In genomic region chr2:238947243-238947760, GRCh38 we compare ENCODE assay signal across 21 cellular contexts.
DNase-seq lines count a peak whose midpoint lies in the region; ATAC-seq and TF ChIP-seq lines count a peak whose summit lies in the region.
"Had no signal": no experiment of that assay in that cellular context is flagged by ENCODE, and none has a peak within 500 bp of the region (broad histone marks: within the 10 kb centered on the region; RNA-seq: fewer than 3 reads in every experiment).

No MANE protein-coding gene starts in this region.

- no peaks in the 10 kb centered on the region for H4K20me1 ChIP-seq in mammary epithelial cell (ENCODE audit: insufficient read depth, low read length)

- H3K27me3 ChIP-seq in mammary epithelial cell (ENCODE audit: insufficient read depth, low read length), result no peaks in the 10 kb centered on the region
- no peaks in the 10 kb centered on the region for H3K27me3 ChIP-seq in upper lobe of right lung
- H3K27me3 ChIP-seq: right lobe of liver, SJSA1 had no signal

- H3K36me3 Mint-ChIP-seq in activated T-cell treated with anti-CD3 and anti-CD28 coated beads, Interleukin-2, amount 50 U/mL, for 24 hours (ENCODE audit: low read depth), result no peaks in the 10 kb centered on the region

- dilution Hi-C loops in mammary epithelial cell (cut with HindIII; ENCODE audit: low sequenced_read_pairs), result no loop called here

- peaks cover 55% of the 10 kb centered on the region for H3K4me1 ChIP-seq in mammary epithelial cell (ENCODE audit: insufficient read depth, low read length)
- peaks cover 3% of the 10 kb centered on the region for H3K4me1 ChIP-seq in upper lobe of right lung
- H3K4me1 ChIP-seq: right lobe of liver had no signal

- CTCF ChIA-PET in mammary epithelial cell (lab: Charles Lee; ENCODE audit: low non-redundant PET), result interaction anchor here (0.7 kb wide), 1 partner anchor 100 kb away, joined by 5 read pairs; the partner anchor contains the start of gene TWIST2

- intact Hi-C loops in mammary epithelial cell (cut with micrococcal nuclease) (no loop called here), upper lobe of right lung (cut with DNase I) (no loop called here)

- no peak overlapping the region for H3K27ac Mint-ChIP-seq in activated T-cell treated with anti-CD3 and anti-CD28 coated beads, Interleukin-2, amount 50 U/mL, for 24 hours
- H3K27ac Mint-ChIP-seq: activated B cell treated with CpG ODN at 0.5 μM for 24 hours; T-helper 2 cell treated with Interferon-gamma antibody and Interleukin-4, amounts not matched to agents 5 μg/mL and 100 μg/mL, for 36 hours had no signal

- peak overlapping the region; percentile 73 for H2AFZ ChIP-seq in mammary epithelial cell (ENCODE audit: low read depth, low read length)

- H3K9ac ChIP-seq in mammary epithelial cell (ENCODE audit: insufficient read depth, low read length), result no peak overlapping the region

- no peaks in the 10 kb centered on the region for H3K79me2 ChIP-seq in mammary epithelial cell (ENCODE audit: insufficient read depth, low read length)

- no peaks in the 10 kb centered on the region for H3K9me3 Mint-ChIP-seq in activated T-cell treated with anti-CD3 and anti-CD28 coated beads, Interleukin-2, amount 50 U/mL, for 24 hours
- H3K9me3 Mint-ChIP-seq: activated B cell treated with CpG ODN at 0.5 μM for 24 hours; T-helper 2 cell treated with Interferon-gamma antibody and Interleukin-4, amounts not matched to agents 5 μg/mL and 100 μg/mL, for 36 hours had no signal

- TF ChIP-seq CTCF in mammary epithelial cell (conservative IDR thresholded peaks at IDR 0.05 in 1 of 2, IDR thresholded peaks at IDR 0.05 in 1 of 2; ENCODE audit: extremely low read depth in 1 of 2, insufficient read depth in 1 of 2, low read depth in 1 of 2, low read length in 2 of 2), result no peak
- TF ChIP-seq CTCF in upper lobe of right lung (IDR thresholded peaks at IDR 0.05), result no peak

- H3K4me2 ChIP-seq in mammary epithelial cell (ENCODE audit: insufficient read depth, low read depth, low read length), result peak overlapping the region; percentile 61

- no peak overlapping the region for H3K4me3 Mint-ChIP-seq in activated T-cell treated with anti-CD3 and anti-CD28 coated beads, Interleukin-2, amount 50 U/mL, for 24 hours
- H3K4me3 Mint-ChIP-seq: activated B cell treated with CpG ODN at 0.5 μM for 24 hours; T-helper 2 cell treated with Interferon-gamma antibody and Interleukin-4, amounts not matched to agents 5 μg/mL and 100 μg/mL, for 36 hours had no signal

- no TSS peak for BruUV-seq in mammary epithelial cell (replicated peaks; lab: Mats Ljungman, UMichigan)

- 97% methylated on average over 5 of the region's 9 CpGs for WGBS in mammary epithelial cell (ENCODE audit: low coverage, missing lambda C conversion rate)

- H3K36me3 ChIP-seq in mammary epithelial cell (ENCODE audit: insufficient read depth, low read length), result no peaks in the 10 kb centered on the region
- H3K36me3 ChIP-seq in upper lobe of right lung, result no peaks in the 10 kb centered on the region
- H3K36me3 ChIP-seq: esophagus squamous epithelium, right lobe of liver, SJSA1 had no signal

- peaks cover 12% of the 10 kb centered on the region for H3K4me1 Mint-ChIP-seq in activated T-cell treated with anti-CD3 and anti-CD28 coated beads, Interleukin-2, amount 50 U/mL, for 24 hours (ENCODE audit: low read depth)
- H3K4me1 Mint-ChIP-seq: activated B cell treated with CpG ODN at 0.5 μM for 24 hours had no signal

- H3K9me3 ChIP-seq in mammary epithelial cell (replicated peaks; ENCODE audit: insufficient read depth, low read length) (no peaks in the 10 kb centered on the region), upper lobe of right lung (no peaks in the 10 kb centered on the region)
- H3K9me3 ChIP-seq: esophagus squamous epithelium, right lobe of liver, SJSA1 had no signal

- in situ Hi-C loops in mammary epithelial cell (cut with MboI; ENCODE audit: low sequenced_read_pairs in 2 of 2), result no loop called here

- H3K27me3 Mint-ChIP-seq in activated T-cell treated with anti-CD3 and anti-CD28 coated beads, Interleukin-2, amount 50 U/mL, for 24 hours, result peaks cover 7% of the 10 kb centered on the region

- peak overlapping the region; percentile 80 for H3K27ac ChIP-seq in mammary epithelial cell (ENCODE audit: insufficient read depth, low read depth, low read length)
- H3K27ac ChIP-seq in upper lobe of right lung, result no peak overlapping the region
- H3K27ac ChIP-seq: right lobe of liver, SJSA1 had no signal

- ATAC-seq in upper lobe of right lung (no peak), HG03457 (IDR thresholded peaks at IDR 0.05; ENCODE audit: unreplicated experiment) (no peak)

- peak; percentile 17 for DNase-seq in activated T-cell treated with anti-CD3 and anti-CD28 coated beads, Interleukin-2, amount 50 U/mL, for 24 hours
- no peak for DNase-seq in activated T-cell treated with anti-CD3 and anti-CD28 coated beads for 4 hours
- no peak for DNase-seq in mammary epithelial cell
- DNase-seq in mesenteric fat pad (ENCODE audit: low spot score), result peak; percentile 20
- peak; percentile 46 for DNase-seq in upper lobe of right lung
- no peak for DNase-seq in activated gamma-delta T cell treated with Interleukin-2 at 50 U/mL for 16 hours
- DNase-seq in A172 (ENCODE audit: low spot score), result no peak
- DNase-seq: activated B cell treated with CpG ODN at 0.5 μM for 24 hours; activated gamma-delta T cell; amygdala; caudate nucleus; effector CD4-positive, alpha-beta T cell; esophagus squamous epithelium; NCI-H748 treated with DMSO at 0.1 percent for 48 hours; nucleus accumbens; stimulated activated CD4-positive, alpha-beta T cell treated with anti-CD3 and anti-CD28 coated beads, Interleukin-2, amount 100 ng/mL, for 24 hours; stimulated activated naive CD4-positive, alpha-beta T cell treated with Interleukin-2 at 50 U/mL for 16 hours had no signal

- H3K4me3 ChIP-seq in mammary epithelial cell (replicated peaks in 1 of 3; ENCODE audit: insufficient read depth in 1 of 3, low read depth in 2 of 3, low read length in 3 of 3), result no peak overlapping the region
- no peak overlapping the region for H3K4me3 ChIP-seq in upper lobe of right lung
- H3K4me3 ChIP-seq: esophagus squamous epithelium, right lobe of liver, SJSA1 had no signal

Comparison
In these comparisons a context has a peak if more than half of its experiments do, and no peak if none do; other contexts are left out.
1. DNase-seq: peak in activated T-cell treated with anti-CD3 and anti-CD28 coated beads, Interleukin-2, amount 50 U/mL, for 24 hours (single experiment), mesenteric fat pad (single experiment) and upper lobe of right lung (single experiment); none in activated T-cell treated with anti-CD3 and anti-CD28 coated beads for 4 hours (single experiment), mammary epithelial cell (single experiment), activated gamma-delta T cell treated with Interleukin-2 at 50 U/mL for 16 hours (single experiment) and A172 (single experiment).